In genomic region chr11:63682045-63682915, GRCh38 we compare ENCODE assay signal across 2 cellular contexts.
TF ChIP-seq lines count a peak whose summit lies in the region.

No MANE protein-coding gene starts in this region.

TF ChIP-seq in SK-N-SH treated with all-trans-retinoic acid at 6 μM for 48 hours, 23 proteins besides CTCF, POLR2A, EP300 and RAD21:
- TF ChIP-seq POU6F1 (CRISPR knock-in tag; IDR thresholded peaks at IDR 0.05; ENCODE audit: borderline replicate concordance, low read depth) (no peak), CSRNP3 (CRISPR knock-in tag; IDR thresholded peaks at IDR 0.05) (no peak), TCF4 (CRISPR knock-in tag; IDR thresholded peaks at IDR 0.05; ENCODE audit: borderline replicate concordance) (no peak), TOX (CRISPR knock-in tag; IDR thresholded peaks at IDR 0.05; ENCODE audit: borderline replicate concordance) (no peak), GLIS3 (CRISPR knock-in tag; IDR thresholded peaks at IDR 0.05) (no peak), ZNF8 (CRISPR knock-in tag; IDR thresholded peaks at IDR 0.05) (no peak), OSR1 (CRISPR knock-in tag; IDR thresholded peaks at IDR 0.05) (no peak), SNAI2 (CRISPR knock-in tag; IDR thresholded peaks at IDR 0.05) (no peak), PATZ1 (CRISPR knock-in tag; IDR thresholded peaks at IDR 0.05; ENCODE audit: borderline replicate concordance) (no peak), ESRRG (CRISPR knock-in tag; IDR thresholded peaks at IDR 0.05) (no peak), TSHZ2 (CRISPR knock-in tag; IDR thresholded peaks at IDR 0.05) (no peak), CREB5 (CRISPR knock-in tag; IDR thresholded peaks at IDR 0.05; ENCODE audit: low read depth) (no peak), PPARA (CRISPR knock-in tag; IDR thresholded peaks at IDR 0.05; ENCODE audit: borderline replicate concordance) (no peak), ZNF70 (CRISPR knock-in tag; IDR thresholded peaks at IDR 0.05) (no peak), BACH2 (CRISPR knock-in tag; IDR thresholded peaks at IDR 0.05; ENCODE audit: borderline replicate concordance) (no peak)

TF ChIP-seq in H1, 55 proteins besides CTCF, POLR2A, EP300 and RAD21 (continued from another document):
- TF ChIP-seq ATF2 (IDR thresholded peaks at IDR 0.05; ENCODE audit: low read length) (peak; percentile 36; the same call in 1 of the 2 replicates), RBBP5 (IDR thresholded peaks at IDR 0.05; ENCODE audit: borderline replicate concordance, low read depth, low read length) (0 out of 2 replicates have a peak, but pooled peaks have one; percentile 16), ATF3 (IDR thresholded peaks at IDR 0.05; ENCODE audit: insufficient read depth, low read depth, low read length) (no peak), PHF8 (conservative IDR thresholded peaks at IDR 0.05; ENCODE audit: low read depth, low read length) (0 out of 2 replicates have a peak, but pooled peaks have one; percentile 8), ASH2L (IDR thresholded peaks at IDR 0.05; ENCODE audit: low read length) (peak; percentile 78), YY1 (IDR thresholded peaks at IDR 0.05; ENCODE audit: low read depth, low read length) (peak; percentile 60; the same call in 1 of the 2 replicates), SUZ12 (IDR thresholded peaks at IDR 0.05; ENCODE audit: low read length) (peak; percentile 36; the same call in 1 of the 2 replicates), TAF1 (IDR thresholded peaks at IDR 0.05; ENCODE audit: low read depth, low read length) (peak; percentile 62; the same call in 1 of the 2 replicates)
TF ChIP-seq in H1: peak in this region for 10.
